8 cellular contexts compared by ENCODE assay signal in genomic region chr15:23566070-23567050, GRCh38. TPM values are rescaled to one million over a fixed set of nuclear protein-coding genes. Genes with fewer than 3 reads are reported as not detected.
DNase-seq lines count a peak whose midpoint lies in the region; ATAC-seq and TF ChIP-seq lines count a peak whose summit lies in the region.

No MANE protein-coding gene starts in this region.

- H3K27ac ChIP-seq in stomach, result peak overlapping the region in 1 of 5 donors; percentile 13

- CTCF ChIA-PET in activated CD4-positive, alpha-beta T cell treated with anti-CD3 and anti-CD28 coated beads for 36 hours (lab: Charles Lee), result interaction anchor here (0.7 kb wide), 1 partner anchor 65 kb away, joined by 3 read pairs; no protein-coding TSS in a partner anchor

- H3K4me3 Mint-ChIP-seq in activated CD4-positive, alpha-beta T cell treated with anti-CD3 and anti-CD28 coated beads for 36 hours, result peak overlapping the region; percentile 68

- no peak for TF ChIP-seq POLR2A in stomach (IDR thresholded peaks at IDR 0.05)

- no peak for TF ChIP-seq EP300 in stomach (IDR thresholded peaks at IDR 0.05)

- DNase-seq in D341Med (ENCODE audit: low spot score) (peak; percentile 90), NCI-H146 treated with DMSO at 0.1 percent for 48 hours (lab: John Stamatoyannopoulos, UW; ENCODE audit: unreplicated experiment) (peak; percentile 80), fibroblast of the aortic adventitia (ENCODE audit: low read depth) (no peak), stomach (no peak), NCI-H226 (no peak)
- DNase-seq in activated CD4-positive, alpha-beta T cell treated with anti-CD3 and anti-CD28 coated beads for 36 hours, result peak; percentile 41

- peaks cover 0 to 20% (median 13%) of the 10 kb centered on the region in 4 donors for H3K9me3 ChIP-seq in stomach

- no peaks in the 10 kb centered on the region for H3K9me3 Mint-ChIP-seq in activated CD4-positive, alpha-beta T cell treated with anti-CD3 and anti-CD28 coated beads for 36 hours (ENCODE audit: low read depth)

- intact Hi-C loops in activated CD4-positive, alpha-beta T cell treated with anti-CD3 and anti-CD28 coated beads for 36 hours (cut with DNase I, micrococcal nuclease), result no loop called here
- intact Hi-C loops in stomach (cut with DNase I; ENCODE audit: low total_unique reads), result no loop called here

- no peaks in the 10 kb centered on the region for H3K36me3 ChIP-seq in stomach

- H3K27ac Mint-ChIP-seq in activated CD4-positive, alpha-beta T cell treated with anti-CD3 and anti-CD28 coated beads for 36 hours, result peak overlapping the region; percentile 49

- H3K27me3 ChIP-seq in stomach, result peaks cover 0 to 20% (median 0%) of the 10 kb centered on the region in 3 donors

- no peaks in the 10 kb centered on the region for H3K4me1 ChIP-seq in stomach

- H3K36me3 Mint-ChIP-seq in activated CD4-positive, alpha-beta T cell treated with anti-CD3 and anti-CD28 coated beads for 36 hours (ENCODE audit: low read depth), result no peaks in the 10 kb centered on the region

- H3K4me1 Mint-ChIP-seq in activated CD4-positive, alpha-beta T cell treated with anti-CD3 and anti-CD28 coated beads for 36 hours, result no peaks in the 10 kb centered on the region

- peak overlapping the region; percentile 47 for H3K4me3 ChIP-seq in fibroblast of the aortic adventitia (ENCODE audit: low read depth, low read length)
- H3K4me3 ChIP-seq in stomach, result peak overlapping the region; percentile 17 to 37 (median 25)

- TF ChIP-seq CTCF in fibroblast of the aortic adventitia (IDR thresholded peaks at IDR 0.05; ENCODE audit: insufficient read depth, low read length) (no peak), stomach (IDR thresholded peaks at IDR 0.05) (no peak)

- H3K27me3 Mint-ChIP-seq in activated CD4-positive, alpha-beta T cell treated with anti-CD3 and anti-CD28 coated beads for 36 hours, result peaks cover 7% of the 10 kb centered on the region

- ATAC-seq in activated CD4-positive, alpha-beta T cell treated with anti-CD3 and anti-CD28 coated beads for 36 hours, result peak; percentile 71
- ATAC-seq in GM21381 (IDR thresholded peaks at IDR 0.05; ENCODE audit: unreplicated experiment) (no peak), HG02840 (IDR thresholded peaks at IDR 0.05; ENCODE audit: low FRiP score, unreplicated experiment) (no peak)

- POLR2A ChIA-PET in activated CD4-positive, alpha-beta T cell treated with anti-CD3 and anti-CD28 coated beads for 36 hours (lab: Charles Lee), result no interaction called here

- WGBS in stomach, 5 donors, result 79 to 88% (median 84%) methylated on average over 18 to 31 of the region's 31 CpGs

RNA-seq across cellular contexts. Expression of gene MKRN3, which starts 0.9 kb away (rescaled TPM):
- total RNA-seq in activated CD4-positive, alpha-beta T cell treated with anti-CD3 and anti-CD28 coated beads for 36 hours, result 1 to 10 TPM; 1.4 to 2.2 TPM
- total RNA-seq in fibroblast of the aortic adventitia (ENCODE audit: low replicate concordance) (0.45 and 0.65 TPM in 2 replicates), stomach (10 to 100 TPM in 1 of 5 donors, 1 to 10 TPM in 1, not detected in 3; 3.3 to 14.2 TPM)
- under 1 TPM in 1 of 3 donors, not detected in 2; 0.40 TPM for polyA plus RNA-seq in stomach

Comparison
In these comparisons a context has a peak if more than half of its experiments do, and no peak if none do; other contexts are left out.
1. DNase-seq: peak in D341Med (single experiment), NCI-H146 treated with DMSO at 0.1 percent for 48 hours (single experiment) and activated CD4-positive, alpha-beta T cell treated with anti-CD3 and anti-CD28 coated beads for 36 hours (single experiment); none in fibroblast of the aortic adventitia (single experiment), stomach (single experiment) and NCI-H226 (single experiment).